In genomic region chr3:170560296-170560695, GRCh38 we compare ENCODE assay signal across 16 cellular contexts. TPM values are rescaled to one million over a fixed set of nuclear protein-coding genes. Genes with fewer than 3 reads are reported as not detected.
DNase-seq lines count a peak whose midpoint lies in the region; ATAC-seq, FAIRE-seq and TF ChIP-seq lines count a peak whose summit lies in the region.
"Had no signal": no experiment of that assay in that cellular context is flagged by ENCODE, and none has a peak within 500 bp of the region (broad histone marks: within the 10 kb centered on the region; RNA-seq: fewer than 3 reads in every experiment).

No MANE protein-coding gene starts in this region.

- WGBS in K562 (ENCODE audit: insufficient coverage, low coverage, missing lambda C conversion rate), result 28% methylated on average over 4 of the region's 4 CpGs

- TF ChIP-seq CTCF in K562 (IDR thresholded peaks at IDR 0.05 in 2 of 3, conservative IDR thresholded peaks at IDR 0.05 in 1 of 3; ENCODE audit: insufficient read depth in 2 of 3, low read depth in 1 of 3, low read length in 3 of 3), result no peak
- no peak for TF ChIP-seq CTCF in GM13977 (IDR thresholded peaks at IDR 0.05; ENCODE audit: extremely low read depth, insufficient read depth, missing control alignments)

- no peaks in the 10 kb centered on the region for H4K20me1 ChIP-seq in K562 (replicated peaks; ENCODE audit: control insufficient read depth, insufficient read depth, low read length)
- H4K20me1 ChIP-seq: BLaER1 had no signal

- no peaks in the 10 kb centered on the region; a peak in 2 of 5 replicates for H3K4me1 ChIP-seq in K562 (replicated peaks in 1 of 2; ENCODE audit: control insufficient read depth in 2 of 2, insufficient read depth in 2 of 2, low read length in 2 of 2)
- H3K4me1 ChIP-seq: Caco-2, HAP-1 had no signal

- no peak for TF ChIP-seq POLR2A in K562 (conservative IDR thresholded peaks at IDR 0.05)

- FAIRE-seq in K562 (lab: Jason Lieb, UNC), result no peak
- peak; percentile 55 for FAIRE-seq in islet of Langerhans (lab: Jason Lieb, UNC)
- FAIRE-seq: GM12878, H1 had no signal

- no peak overlapping the region for H3K4me3 ChIP-seq in K562
- H3K4me3 ChIP-seq: BLaER1, GM12878, HAP-1 had no signal

- no peaks in the 10 kb centered on the region for H3K9me3 ChIP-seq in K562 (replicated peaks; ENCODE audit: control insufficient read depth, insufficient read depth, low read depth, low read length)
- H3K9me3 ChIP-seq: BLaER1, HAP-1 had no signal

- intact Hi-C loops in K562 (cut with micrococcal nuclease), result no loop called here

- CTCF ChIA-PET in K562 (lab: Yijun Ruan, JAX; ENCODE audit: low intra/inter-chr PET ratio), result no interaction called here

- ATAC-seq in K562, result no peak
- no peak for ATAC-seq in HG02759 (IDR thresholded peaks at IDR 0.05; ENCODE audit: unreplicated experiment)
- ATAC-seq: GM12878 had no signal

- no peaks in the 10 kb centered on the region for H3K79me2 ChIP-seq in K562 (ENCODE audit: control insufficient read depth, insufficient read depth, low read length)

- TF ChIP-seq EP300 in K562 (IDR thresholded peaks at IDR 0.05; ENCODE audit: low read length), result no peak

- no peaks in the 10 kb centered on the region for H3K36me3 ChIP-seq in K562 (ENCODE audit: control insufficient read depth, insufficient read depth, low read length)
- H3K36me3 ChIP-seq: BLaER1, HAP-1 had no signal

- no peak for TF ChIP-seq RAD21 in K562 (CRISPR knock-in tag; conservative IDR thresholded peaks at IDR 0.05 in 1 of 2, IDR thresholded peaks at IDR 0.05 in 1 of 2)

- peak overlapping the region; percentile 6; the same call in 1 of the 2 replicates for H2AFZ ChIP-seq in K562 (ENCODE audit: low read depth, low read length)

- BruUV-seq in K562 (replicated peaks; lab: Mats Ljungman, UMichigan), result no TSS peak

- no peaks in the 10 kb centered on the region; a peak in 1 of 5 replicates for H3K27me3 ChIP-seq in K562 (ENCODE audit: control insufficient read depth in 2 of 2, insufficient read depth in 2 of 2, low read length in 2 of 2)
- H3K27me3 ChIP-seq: BLaER1 had no signal

- no peak overlapping the region for H3K4me2 ChIP-seq in K562 (ENCODE audit: insufficient read depth, low read length)
- H3K4me2 ChIP-seq: BLaER1 had no signal

- in situ Hi-C loops in K562 (cut with MboI), result no loop called here
- in situ Hi-C loops in GM13977 (cut with MboI; ENCODE audit: low pct_unique_long_range_greater_than_20kb, low sequenced_read_pairs, unreplicated experiment), result no loop called here

- POLR2A ChIA-PET in K562 (lab: Yijun Ruan, JAX), result no interaction called here

- H3K27ac ChIP-seq in K562 (ENCODE audit: extremely low read depth, low read depth, low read length), result no peak overlapping the region
- H3K27ac ChIP-seq: BLaER1 had no signal

- no peaks in the 10 kb centered on the region for H3K9me1 ChIP-seq in K562 (ENCODE audit: control insufficient read depth, insufficient read depth, low read length)

- no peak overlapping the region for H3K9ac ChIP-seq in K562 (ENCODE audit: insufficient read depth in 1 of 2, low read depth in 2 of 2, low read length in 2 of 2)
- H3K9ac ChIP-seq: BLaER1 had no signal

- DNase-seq in HT1080 (ENCODE audit: low read depth) (peak; percentile 47), NCI-H69 (lab: John Stamatoyannopoulos, UW) (peak; percentile 17), K562 (ENCODE audit: extremely low read depth in 1 of 4, low spot score in 3 of 4) (no peak), NCI-H187 treated with DMSO at 0.1 percent for 48 hours (lab: John Stamatoyannopoulos, UW) (no peak), DMS 273 (lab: John Stamatoyannopoulos, UW; ENCODE audit: unreplicated experiment) (no peak), GM13977 (ENCODE audit: low spot score) (no peak)
- DNase-seq: Caco-2; CD8-positive, alpha-beta memory T cell; DMS53 had no signal

TF ChIP-seq in K562, 482 proteins besides CTCF, POLR2A, EP300 and RAD21 (continues in another document):
- TF ChIP-seq FOSL1 (tag; conservative IDR thresholded peaks at IDR 0.05), result peak; percentile 71
- peak; percentile 44; the same call in 1 of the 2 replicates for TF ChIP-seq JUND (IDR thresholded peaks at IDR 0.05; ENCODE audit: borderline replicate concordance, low read depth, low read length)
- TF ChIP-seq JUND (tag; IDR thresholded peaks at IDR 0.05; ENCODE audit: borderline replicate concordance, low read depth, low read length), result no peak; the same call in 2 of the 3 replicates
- TF ChIP-seq ZNF280B (CRISPR knock-in tag; IDR thresholded peaks at IDR 0.05), result no peak
- peak; percentile 37; the same call in 1 of the 2 replicates for TF ChIP-seq ATF3 (IDR thresholded peaks at IDR 0.05)
- TF ChIP-seq ATF3 (CRISPR knock-in tag; conservative IDR thresholded peaks at IDR 0.05), result no peak
- peak; percentile 50; the same call in 1 of the 2 replicates for TF ChIP-seq L3MBTL2 (IDR thresholded peaks at IDR 0.05)
- no peak for TF ChIP-seq ZNF133 (CRISPR knock-in tag; IDR thresholded peaks at IDR 0.05)
- peak; percentile 48; the same call in 1 of the 2 replicates for TF ChIP-seq ZNF592 (IDR thresholded peaks at IDR 0.05)

RNA-seq across cellular contexts. Expression of gene SLC7A14, which starts 25.6 kb away (rescaled TPM):
- not detected in 2 replicates for total RNA-seq in HT1080 (2014; rRNA removed; shearing (Covaris generic))
- polyA plus RNA-seq in HT1080 (2015; cell fraction: cytosol; rRNA removed), result not detected in 2 replicates
- not detected in 2 replicates for polyA plus RNA-seq in HT1080 (2015; cell fraction: nucleus; rRNA removed)
- total RNA-seq in K562 (2011; cell fraction: chromatin; rRNA removed; ENCODE audit: low replicate concordance), result not detected in 2 replicates
- total RNA-seq in K562 (2011; cell fraction: nucleolus; rRNA removed), result not detected in 2 replicates
- total RNA-seq in K562 (2011; cell fraction: nucleoplasm; rRNA removed), result not detected in 2 replicates
- not detected in 2 replicates for total RNA-seq in K562 (2014; rRNA removed)
- total RNA-seq in K562 (2014; rRNA removed; fragmentation: Illumina TruSeq; extraction: Trizol), result not detected in 2 replicates
- not detected in 2 replicates for total RNA-seq in K562 (2015; rRNA removed; fragmentation: Illumina TruSeq; extraction: Trizol)
- total RNA-seq in K562 (2021), result not detected in 2 replicates
- not detected in 2 replicates for polyA plus RNA-seq in K562 (2011; rRNA removed)
- not detected in 2 replicates for polyA plus RNA-seq in K562 (2011; cell fraction: cytosol; rRNA removed)
- not detected in 2 replicates for polyA plus RNA-seq in K562 (2011; cell fraction: nucleus; rRNA removed)
- polyA plus RNA-seq in K562 (2012), result not detected in 2 replicates
- polyA plus RNA-seq in K562 (2014; fragmentation: Illumina TruSeq; extraction: Trizol), result not detected in 2 replicates
- not detected for polyA plus RNA-seq in K562 (2014; fragmentation: Nextera tagmentation; extraction: Ambion mirVana)
- not detected in 2 replicates for polyA plus RNA-seq in K562 (2014; rRNA removed)
- polyA minus RNA-seq in K562 (2011; rRNA and poly(A)+ RNA removed), result under 0.01 TPM in 1 of 2 replicates, not detected in the other
- not detected in 2 replicates for polyA minus RNA-seq in K562 (2011; cell fraction: cytosol; rRNA and poly(A)+ RNA removed)
- polyA minus RNA-seq in K562 (2011; cell fraction: nucleus; rRNA and poly(A)+ RNA removed), result not detected in 2 replicates
- total RNA-seq: A673; Caco-2; CD8-positive, alpha-beta memory T cell; GM12878 had no signal
- polyA plus RNA-seq: CD8-positive, alpha-beta memory T cell; GM12878 had no signal

Comparison
In these comparisons a context has a peak if more than half of its experiments do, and no peak if none do; other contexts are left out.
1. DNase-seq: peak in HT1080 (single experiment) and NCI-H69 (single experiment); none in K562 (0 of 4), NCI-H187 treated with DMSO at 0.1 percent for 48 hours (single experiment), DMS 273 (single experiment) and GM13977 (single experiment).